ENCODE assay signal across 10 cellular contexts in the genomic region with DNA sequence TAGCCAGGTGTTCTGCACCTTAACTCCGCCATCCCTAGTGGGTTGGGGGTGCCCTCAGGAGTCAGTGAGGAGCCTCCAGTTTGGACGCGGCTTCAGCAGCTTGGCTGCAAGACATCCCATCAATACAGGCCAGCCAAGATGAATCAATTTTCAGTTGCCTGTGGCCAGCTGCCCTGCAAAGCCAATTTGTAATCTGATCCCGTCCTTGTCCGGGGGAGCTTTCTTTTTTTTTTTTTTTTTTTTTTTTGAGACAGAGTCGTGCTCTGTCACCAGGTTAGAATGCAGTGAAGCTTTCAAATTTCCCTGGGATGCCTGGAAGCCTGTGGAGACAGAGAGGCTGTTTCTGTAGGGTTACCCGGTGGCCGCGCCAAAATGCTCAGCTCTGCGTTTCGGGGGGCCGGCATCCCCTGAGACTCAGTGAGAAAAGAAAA.
DNase-seq lines count a peak whose midpoint lies in the region; ATAC-seq, FAIRE-seq and TF ChIP-seq lines count a peak whose summit lies in the region.
"Had no signal": no experiment of that assay in that cellular context is flagged by ENCODE, and none has a peak within 500 bp of the region (broad histone marks: within the 10 kb centered on the region; RNA-seq: fewer than 3 reads in every experiment).

No MANE protein-coding gene starts in this region.

- TF ChIP-seq RAD21 in HepG2 (CRISPR knock-in tag; IDR thresholded peaks at IDR 0.05) (no peak), SK-N-SH (IDR thresholded peaks at IDR 0.05; ENCODE audit: low read length) (no peak)

- H3K36me3 ChIP-seq in HepG2 (replicated peaks in 1 of 2; ENCODE audit: control insufficient read depth in 1 of 2, insufficient read depth in 2 of 2, low read length in 2 of 2): no peaks in the 10 kb centered on the region
- H3K36me3 ChIP-seq in right lobe of liver: no peaks in the 10 kb centered on the region
- H3K36me3 ChIP-seq in SK-N-SH (replicated peaks in 1 of 2; ENCODE audit: control insufficient read depth in 1 of 2, insufficient read depth in 2 of 2, low read length in 1 of 2): no peaks in the 10 kb centered on the region
- no peaks in the 10 kb centered on the region for H3K36me3 ChIP-seq in iPS-18a (ENCODE audit: control insufficient read depth, low read depth, low read length)
- no peaks in the 10 kb centered on the region for H3K36me3 ChIP-seq in psoas muscle (ENCODE audit: insufficient read depth in 1 of 2, low read depth in 1 of 2)

- TF ChIP-seq CTCF in HepG2 (CRISPR knock-in tag; IDR thresholded peaks at IDR 0.05): no peak
- TF ChIP-seq CTCF in right lobe of liver (IDR thresholded peaks at IDR 0.05): no peak
- no peak for TF ChIP-seq CTCF in SK-N-SH (IDR thresholded peaks at IDR 0.05)
- TF ChIP-seq CTCF in psoas muscle (IDR thresholded peaks at IDR 0.05): no peak

- in situ Hi-C loops in HepG2 (cut with HindIII; ENCODE audit: extremely low pct_ligation_motif_present, low pct_unique_long_range_greater_than_20kb): no loop called here

- H3K9me3 ChIP-seq in HepG2 (ENCODE audit: low read length) (no peaks in the 10 kb centered on the region), right lobe of liver (no peaks in the 10 kb centered on the region), SK-N-SH (no peaks in the 10 kb centered on the region), iPS-18a (ENCODE audit: control insufficient read depth, low read depth, low read length) (no peaks in the 10 kb centered on the region), psoas muscle (no peaks in the 10 kb centered on the region)

- DNase-seq in HepG2 (ENCODE audit: low spot score) (no peak), right lobe of liver (no peak), SK-N-SH (no peak), urothelium cell line (ENCODE audit: low spot score) (peak; percentile 31), psoas muscle (no peak), MV-4-11 (lab: John Stamatoyannopoulos, UW) (no peak)

- TF ChIP-seq POLR2A in HepG2 (IDR thresholded peaks at IDR 0.05; ENCODE audit: insufficient read depth in 1 of 2, low read depth in 2 of 2, low read length in 2 of 2) (no peak), right lobe of liver (IDR thresholded peaks at IDR 0.05) (no peak)

- H3K4me3 ChIP-seq in HepG2 (replicated peaks in 1 of 3; ENCODE audit: insufficient read depth in 1 of 3, low read depth in 2 of 3, low read length in 3 of 3): no peak overlapping the region
- no peak overlapping the region for H3K4me3 ChIP-seq in right lobe of liver
- H3K4me3 ChIP-seq in SK-N-SH (ENCODE audit: low read depth in 2 of 2, low read length in 1 of 2): no peak overlapping the region
- peak overlapping the region; percentile 28 for H3K4me3 ChIP-seq in iPS-18a (ENCODE audit: low read length)
- no peak overlapping the region for H3K4me3 ChIP-seq in psoas muscle

- CTCF ChIA-PET in HepG2 (lab: Yijun Ruan, JAX; ENCODE audit: low intra/inter-chr PET ratio, low total read pairs): no interaction called here
- CTCF ChIA-PET in SK-N-SH (lab: Yijun Ruan, JAX): no interaction called here

- H3K9me2 ChIP-seq in SK-N-SH: no peaks in the 10 kb centered on the region

- H3K4me1 ChIP-seq in HepG2 (ENCODE audit: insufficient read depth, low read length) (no peaks in the 10 kb centered on the region), right lobe of liver (no peaks in the 10 kb centered on the region), SK-N-SH (ENCODE audit: control insufficient read depth in 1 of 2, insufficient read depth in 2 of 2, low read depth in 1 of 2, low read length in 1 of 2) (0 out of 4 replicates have a peak, but pooled peaks cover 0 to 6% of the 10 kb centered on the region in 2 experiments), iPS-18a (ENCODE audit: control insufficient read depth, low read depth, low read length) (peaks cover 4% of the 10 kb centered on the region), psoas muscle (no peaks in the 10 kb centered on the region)

- H3K9ac ChIP-seq in HepG2 (ENCODE audit: insufficient read depth, low read depth, low read length) (no peak overlapping the region), SK-N-SH (no peak overlapping the region), iPS-18a (ENCODE audit: low read length) (peak overlapping the region; percentile 11)
- H3K9ac ChIP-seq: KMS-11 had no signal

- FAIRE-seq in HepG2 (lab: Jason Lieb, UNC) (no peak), urothelium cell line (lab: Jason Lieb, UNC) (no peak)
- FAIRE-seq: GM12891 had no signal

- POLR2A ChIA-PET in HepG2 (lab: Yijun Ruan, JAX) (no interaction called here), SK-N-SH (lab: Yijun Ruan, JAX) (no interaction called here)

- H3K79me2 ChIP-seq in HepG2 (ENCODE audit: insufficient read depth, low read length): no peaks in the 10 kb centered on the region
- H3K79me2 ChIP-seq in SK-N-SH (ENCODE audit: insufficient read depth): no peaks in the 10 kb centered on the region

- no peak; the same call in 2 of the 3 replicates for ATAC-seq in HepG2
- no peak for ATAC-seq in right lobe of liver
- no peak for ATAC-seq in psoas muscle
- ATAC-seq in HG03521 (IDR thresholded peaks at IDR 0.05; ENCODE audit: unreplicated experiment): no peak

- no peaks in the 10 kb centered on the region for H3F3A ChIP-seq in SK-N-SH (replicated peaks; ENCODE audit: insufficient read depth)

- TF ChIP-seq EP300 in HepG2 (IDR thresholded peaks at IDR 0.05; ENCODE audit: low read depth in 2 of 2, low read length in 2 of 2) (no peak), HepG2 (CRISPR knock-in tag; IDR thresholded peaks at IDR 0.05; ENCODE audit: borderline replicate concordance) (no peak), SK-N-SH (IDR thresholded peaks at IDR 0.05; ENCODE audit: borderline replicate concordance in 1 of 2, low read depth in 1 of 2, low read length in 1 of 2) (peak in 1 of 2 experiments; percentile 25; a peak in 1 of 4 replicates)

- H3K27ac ChIP-seq in HepG2 (ENCODE audit: extremely low read length, insufficient read depth, low read length) (no peak overlapping the region), right lobe of liver (no peak overlapping the region), SK-N-SH (ENCODE audit: low read depth in 2 of 2, low read length in 1 of 2) (no peak overlapping the region), iPS-18a (ENCODE audit: low read length) (no peak overlapping the region), psoas muscle (no peak overlapping the region)
- H3K27ac ChIP-seq: KMS-11 had no signal

- intact Hi-C loops in HepG2 (cut with micrococcal nuclease; ENCODE audit: unreplicated experiment): no loop called here
- intact Hi-C loops in right lobe of liver (cut with DNase I): no loop called here
- intact Hi-C loops in psoas muscle (cut with DNase I): no loop called here

- H4K20me1 ChIP-seq in HepG2 (ENCODE audit: insufficient read depth, low read length): no peaks in the 10 kb centered on the region
- no peaks in the 10 kb centered on the region for H4K20me1 ChIP-seq in SK-N-SH (ENCODE audit: insufficient read depth)

- H3K27me3 ChIP-seq in HepG2 (ENCODE audit: control insufficient read depth in 1 of 2, insufficient read depth in 2 of 2, low read length in 2 of 2) (no peaks in the 10 kb centered on the region), right lobe of liver (no peaks in the 10 kb centered on the region), SK-N-SH (ENCODE audit: insufficient read depth) (no peaks in the 10 kb centered on the region; the same call in 1 of the 2 replicates), iPS-18a (ENCODE audit: control insufficient read depth, insufficient read depth, low read length) (no peaks in the 10 kb centered on the region), psoas muscle (ENCODE audit: insufficient read depth in 3 of 3, low read length in 2 of 3) (peaks cover 0 to 9% (median 0%) of the 10 kb centered on the region in 3 donors)

- H2AFZ ChIP-seq in HepG2 (ENCODE audit: low read length) (no peak overlapping the region), SK-N-SH (ENCODE audit: low read depth) (no peak overlapping the region)

- WGBS in HepG2 (ENCODE audit: low lambda C conversion rate): 4% methylated on average over 9 of the region's 12 CpGs
- WGBS in right lobe of liver (ENCODE audit: insufficient coverage, low coverage, low lambda C conversion rate, missing lambda C conversion rate): 6% methylated on average over 11 of the region's 12 CpGs
- WGBS in SK-N-SH (ENCODE audit: low lambda C conversion rate): 6% methylated on average over 12 of the region's 12 CpGs
- WGBS in psoas muscle, 3 donors: 3 to 15% (median 4%) methylated on average over 12 of the region's 12 CpGs

- no TSS peak for BruUV-seq in HepG2 (replicated peaks; lab: Mats Ljungman, UMichigan)

- H3K4me2 ChIP-seq in HepG2 (ENCODE audit: low read depth, low read length) (no peak overlapping the region), SK-N-SH (peak overlapping the region; percentile 68)
- H3K4me2 ChIP-seq: KMS-11 had no signal

TF ChIP-seq in HepG2, 621 proteins besides CTCF, POLR2A, EP300 and RAD21 (continues in another document):
- TF ChIP-seq, protein P1, sequence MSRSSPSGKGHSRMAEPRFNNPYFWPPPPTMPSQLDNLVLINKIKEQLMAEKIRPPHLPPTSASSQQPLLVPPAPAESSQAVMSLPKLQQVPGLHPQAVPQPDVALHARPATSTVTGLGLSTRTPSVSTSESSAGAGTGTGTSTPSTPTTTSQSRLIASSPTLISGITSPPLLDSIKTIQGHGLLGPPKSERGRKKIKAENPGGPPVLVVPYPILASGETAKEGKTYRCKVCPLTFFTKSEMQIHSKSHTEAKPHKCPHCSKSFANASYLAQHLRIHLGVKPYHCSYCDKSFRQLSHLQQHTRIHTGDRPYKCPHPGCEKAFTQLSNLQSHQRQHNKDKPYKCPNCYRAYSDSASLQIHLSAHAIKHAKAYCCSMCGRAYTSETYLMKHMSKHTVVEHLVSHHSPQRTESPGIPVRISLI (CRISPR knock-in tag; IDR thresholded peaks at IDR 0.05; ENCODE audit: borderline replicate concordance): peak; percentile 53
- no peak for TF ChIP-seq DRAP1 (CRISPR knock-in tag; IDR thresholded peaks at IDR 0.05)

TF ChIP-seq in SK-N-SH, 30 proteins besides CTCF, POLR2A, EP300 and RAD21 (continues in another document):
- TF ChIP-seq ELF1 (IDR thresholded peaks at IDR 0.05): no peak
- peak; percentile 50 for TF ChIP-seq NFIC (IDR thresholded peaks at IDR 0.05; ENCODE audit: borderline replicate concordance)
- TF ChIP-seq, protein P2, sequence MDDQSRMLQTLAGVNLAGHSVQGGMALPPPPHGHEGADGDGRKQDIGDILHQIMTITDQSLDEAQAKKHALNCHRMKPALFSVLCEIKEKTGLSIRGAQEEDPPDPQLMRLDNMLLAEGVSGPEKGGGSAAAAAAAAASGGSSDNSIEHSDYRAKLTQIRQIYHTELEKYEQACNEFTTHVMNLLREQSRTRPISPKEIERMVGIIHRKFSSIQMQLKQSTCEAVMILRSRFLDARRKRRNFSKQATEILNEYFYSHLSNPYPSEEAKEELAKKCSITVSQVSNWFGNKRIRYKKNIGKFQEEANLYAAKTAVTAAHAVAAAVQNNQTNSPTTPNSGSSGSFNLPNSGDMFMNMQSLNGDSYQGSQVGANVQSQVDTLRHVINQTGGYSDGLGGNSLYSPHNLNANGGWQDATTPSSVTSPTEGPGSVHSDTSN (IDR thresholded peaks at IDR 0.05): peak; percentile 42; the same call in 1 of the 2 replicates
